Comparison of ENCODE assay signal across 10 cellular contexts in genomic region chr1:214187152-214187900, GRCh38.
DNase-seq lines count a peak whose midpoint lies in the region; FAIRE-seq and TF ChIP-seq lines count a peak whose summit lies in the region.
"Had no signal": no experiment of that assay in that cellular context is flagged by ENCODE, and none has a peak within 500 bp of the region (broad histone marks: within the 10 kb centered on the region; RNA-seq: fewer than 3 reads in every experiment).

No MANE protein-coding gene starts in this region.

- peak; percentile 59 for DNase-seq in DMS 273 (lab: John Stamatoyannopoulos, UW; ENCODE audit: unreplicated experiment)
- no peak for DNase-seq in DMS 273 treated with DMSO at 0.1 percent for 48 hours (lab: John Stamatoyannopoulos, UW)
- DNase-seq in astrocyte (ENCODE audit: low read depth) = no peak
- DNase-seq in smooth muscle cell (lab: John Stamatoyannopoulos, UW; ENCODE audit: unreplicated experiment) = no peak
- no peak for DNase-seq in activated CD4-positive, alpha-beta T cell treated with anti-CD3 and anti-CD28 coated beads, Interleukin-2, amount 50 U/mL, for 4 hours
- DNase-seq in NCI-H1694 (lab: John Stamatoyannopoulos, UW) = no peak
- no peak for DNase-seq in NCI-H2171 treated with DMSO at 0.1 percent for 48 hours (lab: John Stamatoyannopoulos, UW)
- DNase-seq: cerebellar nuclear complex had no signal

- H3K9me3 ChIP-seq in astrocyte (ENCODE audit: insufficient read depth, low read depth, low read length) (no peaks in the 10 kb centered on the region), iPS-20b (ENCODE audit: insufficient read depth, low read depth, low read length) (no peaks in the 10 kb centered on the region), smooth muscle cell (replicated peaks; ENCODE audit: low read depth) (no peaks in the 10 kb centered on the region)

- H3K36me3 Mint-ChIP-seq in astrocyte (ENCODE audit: low read depth, unreplicated experiment) = no peaks in the 10 kb centered on the region

- FAIRE-seq in astrocyte (lab: Jason Lieb, UNC) = no peak

- peak overlapping the region; percentile 55 for H3K4me3 ChIP-seq in astrocyte (ENCODE audit: insufficient read depth, low read depth, low read length)
- H3K4me3 ChIP-seq in iPS-20b (ENCODE audit: low read length) = peak overlapping the region; percentile 71
- H3K4me3 ChIP-seq in smooth muscle cell = peak overlapping the region; percentile 39

- WGBS in smooth muscle cell (ENCODE audit: low lambda C conversion rate) = 10% methylated on average over 47 of the region's 49 CpGs

- H3K27me3 ChIP-seq in astrocyte (ENCODE audit: insufficient read depth, low read length) (peaks cover 41% of the 10 kb centered on the region), iPS-20b (ENCODE audit: insufficient read depth, low read length) (peaks cover 47% of the 10 kb centered on the region), smooth muscle cell (ENCODE audit: low read depth) (peaks cover 57% of the 10 kb centered on the region)

- H3K27me3 Mint-ChIP-seq in astrocyte (ENCODE audit: low read depth, unreplicated experiment) = peaks cover 43% of the 10 kb centered on the region

- TF ChIP-seq CTCF in astrocyte (IDR thresholded peaks at IDR 0.05; ENCODE audit: insufficient read depth, low read depth, low read length) = no peak
- no peak for TF ChIP-seq CTCF in smooth muscle cell (IDR thresholded peaks at IDR 0.05; ENCODE audit: borderline replicate concordance, insufficient read depth, poor library complexity, severe bottlenecking)

- H3K27ac Mint-ChIP-seq in astrocyte (ENCODE audit: unreplicated experiment) = no peak overlapping the region

- no peak overlapping the region for H3K27ac ChIP-seq in astrocyte (ENCODE audit: low read depth, low read length)
- no peak overlapping the region for H3K27ac ChIP-seq in iPS-20b (ENCODE audit: low read length)
- no peak overlapping the region for H3K27ac ChIP-seq in smooth muscle cell (ENCODE audit: low read depth)
- H3K27ac ChIP-seq: 22Rv1 had no signal

- peaks cover 7% of the 10 kb centered on the region for H3K9me3 Mint-ChIP-seq in astrocyte (ENCODE audit: unreplicated experiment)

- no peaks in the 10 kb centered on the region for H3F3A ChIP-seq in smooth muscle cell (ENCODE audit: low read depth)

- no peaks in the 10 kb centered on the region for H3K36me3 ChIP-seq in astrocyte (ENCODE audit: insufficient read depth, low read length)
- no peaks in the 10 kb centered on the region for H3K36me3 ChIP-seq in iPS-20b (ENCODE audit: insufficient read depth, low read depth, low read length)
- H3K36me3 ChIP-seq in smooth muscle cell (ENCODE audit: low read depth) = no peaks in the 10 kb centered on the region

- no peak overlapping the region for H3K9ac ChIP-seq in astrocyte (ENCODE audit: low read length)
- peak overlapping the region; percentile 39; the same call in 1 of the 2 replicates for H3K9ac ChIP-seq in iPS-20b (ENCODE audit: low read depth, low read length)
- H3K9ac ChIP-seq in smooth muscle cell (ENCODE audit: low read depth) = no peak overlapping the region

- peak overlapping the region; percentile 77 for H3K4me3 Mint-ChIP-seq in astrocyte (ENCODE audit: unreplicated experiment)

- H3K4me2 ChIP-seq in astrocyte (ENCODE audit: low read length) (peak overlapping the region; percentile 87), smooth muscle cell (peak overlapping the region; percentile 85)

- H3K4me1 ChIP-seq in astrocyte (ENCODE audit: insufficient read depth, low read length) (no peaks in the 10 kb centered on the region), iPS-20b (ENCODE audit: insufficient read depth, low read length) (peaks cover 10% of the 10 kb centered on the region), smooth muscle cell (ENCODE audit: low read depth) (peaks cover 26% of the 10 kb centered on the region)

- no peaks in the 10 kb centered on the region for H3K4me1 Mint-ChIP-seq in astrocyte (ENCODE audit: low read depth, unreplicated experiment)

- H4K20me1 ChIP-seq in astrocyte (ENCODE audit: insufficient read depth, low read length) (no peaks in the 10 kb centered on the region), smooth muscle cell (ENCODE audit: low read depth) (no peaks in the 10 kb centered on the region)

- peak overlapping the region; percentile 67 for H2AFZ ChIP-seq in astrocyte (ENCODE audit: low read depth, low read length)
- peak overlapping the region; percentile 13 for H2AFZ ChIP-seq in smooth muscle cell (ENCODE audit: low read depth)

- H3K79me2 ChIP-seq in astrocyte (ENCODE audit: insufficient read depth, low read length) (no peaks in the 10 kb centered on the region), smooth muscle cell (ENCODE audit: low read depth) (no peaks in the 10 kb centered on the region)
